ENCODE assay signal across 13 cellular contexts in the genomic region with DNA sequence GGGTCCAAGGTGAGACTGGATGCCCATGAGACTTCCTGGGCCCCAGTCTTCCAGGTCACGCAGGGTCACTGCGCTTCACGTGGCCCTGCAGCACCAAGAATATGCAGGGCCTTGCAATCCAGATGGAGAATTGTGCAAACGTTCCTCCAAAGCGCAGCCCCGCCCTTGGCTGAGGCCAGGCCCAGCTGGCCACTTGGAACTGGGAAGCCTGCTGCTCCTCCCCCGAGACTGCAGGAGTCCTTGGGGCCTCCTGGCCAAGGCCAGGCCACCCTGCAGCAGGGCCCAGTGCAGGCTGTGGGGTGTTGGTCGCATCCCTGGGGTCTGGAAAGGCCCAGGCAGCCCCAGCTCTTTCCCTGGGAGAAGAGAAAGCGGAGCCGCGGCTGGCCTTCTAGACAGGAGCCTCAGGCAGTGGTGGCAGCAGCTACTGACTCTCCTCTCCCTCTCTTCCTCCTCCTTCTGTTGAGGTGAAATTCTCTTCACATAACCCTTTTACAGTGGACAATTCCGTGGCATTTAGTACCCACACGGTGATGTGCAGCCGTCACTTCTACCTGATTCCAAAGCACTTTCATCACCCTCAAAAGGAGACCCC.
DNase-seq lines count a peak whose midpoint lies in the region; ATAC-seq, FAIRE-seq and TF ChIP-seq lines count a peak whose summit lies in the region.
"Had no signal": no experiment of that assay in that cellular context is flagged by ENCODE, and none has a peak within 500 bp of the region (broad histone marks: within the 10 kb centered on the region; RNA-seq: fewer than 3 reads in every experiment).

No MANE protein-coding gene starts in this region.

- CTCF ChIA-PET in SK-N-SH (lab: Yijun Ruan, JAX) (interaction anchor here (0.9 to 19.1 kb wide), 4 partner anchors 11 to 104 kb away, joined by 3 to 279 read pairs (median 12); no protein-coding TSS in a partner anchor), H1 (lab: Charles Lee; ENCODE audit: partially characterized antibody) (interaction anchor here (0.8 to 9.7 kb wide), 5 partner anchors 13 to 170 kb away, joined by 3 to 89 read pairs (median 3); no protein-coding TSS in a partner anchor)

- H3K23me2 ChIP-seq in H1 (ENCODE audit: low read depth, low read length) = no peaks in the 10 kb centered on the region

- no peak for FAIRE-seq in H1 (lab: Jason Lieb, UNC)
- FAIRE-seq: GM12878 had no signal

- H2BK15ac ChIP-seq in H1 (ENCODE audit: low read length) = 0 out of 2 replicates have a peak overlapping the region, but pooled peaks have one; percentile 29

- WGBS in SK-N-SH (ENCODE audit: low lambda C conversion rate) = 97% methylated on average over 6 of the region's 14 CpGs
- WGBS in H1 (ENCODE audit: extremely low coverage in 1 of 2, insufficient coverage in 1 of 2, insufficient read length in 1 of 2, insufficient replicate concordance in 2 of 2, low coverage in 1 of 2, low lambda C conversion rate in 2 of 2, missing lambda C conversion rate in 1 of 2), 2 experiments = 85% methylated on average over 12 of the region's 14 CpGs; no CpG with 5 or more reads in 1 of the 2 experiments

- ATAC-seq in SK-N-SH treated with all-trans-retinoic acid at 6 μM for 48 hours (no peak; the same call in 1 of the 3 replicates), lower lobe of right lung (peak; percentile 81 to 90), GM21576 (IDR thresholded peaks at IDR 0.05; ENCODE audit: unreplicated experiment) (no peak), GM18505 (IDR thresholded peaks at IDR 0.05; ENCODE audit: unreplicated experiment) (no peak)
- ATAC-seq: GM12878, PC-3 had no signal

- H2BK5ac ChIP-seq in H1 (ENCODE audit: low read depth, low read length) = no peak overlapping the region

- H3K4ac ChIP-seq in H1 (replicated peaks; ENCODE audit: insufficient read length, low read depth, low read length) = no peak overlapping the region

- DNase-seq in SK-N-SH (peak; percentile 50), H1 (ENCODE audit: low read depth in 1 of 2, low spot score in 2 of 2) (no peak), lower lobe of right lung (peak; percentile 84), uterus (peak; percentile 43 to 82), coronary artery (ENCODE audit: low spot score) (no peak)
- DNase-seq: activated CD4-positive, alpha-beta T cell treated with anti-CD3 and anti-CD28 coated beads, Interleukin-2, amount 50 U/mL, for 4 hours; H9; PC-3; stimulated activated CD4-positive, alpha-beta T cell treated with anti-CD3 and anti-CD28 coated beads, Interleukin-15, amount 100 ng/mL, for 24 hours had no signal

- intact Hi-C loops in lower lobe of right lung (cut with DNase I) = no loop called here
- intact Hi-C loops in uterus (cut with DNase I; ENCODE audit: low total_unique reads) = no loop called here

- TF ChIP-seq POLR2A in H1 (IDR thresholded peaks at IDR 0.05; ENCODE audit: control extremely low read depth in 1 of 2, low read depth in 2 of 2, low read length in 2 of 2) = no peak
- TF ChIP-seq POLR2A in uterus (IDR thresholded peaks at IDR 0.05) = no peak
- TF ChIP-seq POLR2A in GM18505 (IDR thresholded peaks at IDR 0.05; ENCODE audit: borderline replicate concordance, extremely low read depth, insufficient read depth, insufficient read length) = no peak

- no peak overlapping the region for H3K23ac ChIP-seq in H1 (ENCODE audit: insufficient read length)

- no peak overlapping the region for H4K91ac ChIP-seq in H1 (replicated peaks; ENCODE audit: insufficient read length, low read length)

- TF ChIP-seq RAD21 in SK-N-SH (IDR thresholded peaks at IDR 0.05; ENCODE audit: low read length) (no peak), H1 (IDR thresholded peaks at IDR 0.05 in 1 of 2, conservative IDR thresholded peaks at IDR 0.05 in 1 of 2; ENCODE audit: low read depth in 2 of 2, low read length in 2 of 2) (no peak)

- H3K27me3 ChIP-seq in SK-N-SH (ENCODE audit: insufficient read depth) = no peaks in the 10 kb centered on the region
- no peaks in the 10 kb centered on the region for H3K27me3 ChIP-seq in H1 (replicated peaks in 1 of 4; ENCODE audit: control insufficient read depth in 3 of 4, extremely low read depth in 1 of 4, insufficient read depth in 3 of 4, low read length in 3 of 4)
- no peaks in the 10 kb centered on the region for H3K27me3 ChIP-seq in lower lobe of right lung (ENCODE audit: low read depth)
- no peaks in the 10 kb centered on the region for H3K27me3 ChIP-seq in uterus

- H2BK120ac ChIP-seq in H1 (replicated peaks; ENCODE audit: low read depth, low read length) = no peak overlapping the region

- TF ChIP-seq EP300 in SK-N-SH (IDR thresholded peaks at IDR 0.05; ENCODE audit: borderline replicate concordance in 1 of 2, low read depth in 1 of 2, low read length in 1 of 2) (no peak), H1 (IDR thresholded peaks at IDR 0.05; ENCODE audit: borderline replicate concordance in 1 of 2, low read depth in 2 of 2, low read length in 2 of 2) (no peak)

- no peak overlapping the region for H3K56ac ChIP-seq in H1 (replicated peaks; ENCODE audit: insufficient read length, low read depth, low read length)

- no peak overlapping the region for H2BK12ac ChIP-seq in H1 (ENCODE audit: low read depth, low read length)

- no peak overlapping the region for H3K27ac ChIP-seq in SK-N-SH (ENCODE audit: low read depth in 2 of 2, low read length in 1 of 2)
- H3K27ac ChIP-seq in H1 (ENCODE audit: low read depth, low read length) = no peak overlapping the region
- H3K27ac ChIP-seq in lower lobe of right lung = peak overlapping the region; percentile 57
- H3K27ac ChIP-seq in uterus = peak overlapping the region in 1 of 2 donors; percentile 33
- peak overlapping the region in 1 of 2 donors; percentile 62 for H3K27ac ChIP-seq in coronary artery

- H3K9me2 ChIP-seq in SK-N-SH = no peaks in the 10 kb centered on the region

- H3K79me2 ChIP-seq in SK-N-SH (ENCODE audit: insufficient read depth) (no peaks in the 10 kb centered on the region), H1 (ENCODE audit: control insufficient read depth in 1 of 2, insufficient read depth in 2 of 2, low read length in 2 of 2) (no peaks in the 10 kb centered on the region)

- no peaks in the 10 kb centered on the region for H3F3A ChIP-seq in SK-N-SH (replicated peaks; ENCODE audit: insufficient read depth)

- H4K20me1 ChIP-seq in SK-N-SH (ENCODE audit: insufficient read depth) (no peaks in the 10 kb centered on the region), H1 (replicated peaks in 1 of 2; ENCODE audit: control insufficient read depth in 1 of 2, insufficient read depth in 2 of 2, low read length in 2 of 2) (no peaks in the 10 kb centered on the region)

- no peak overlapping the region for H3K4me3 ChIP-seq in SK-N-SH (ENCODE audit: low read depth in 2 of 2, low read length in 1 of 2)
- H3K4me3 ChIP-seq in H1 (ENCODE audit: extremely low read depth in 1 of 4, insufficient read depth in 2 of 4, low read depth in 3 of 4, low read length in 4 of 4) = no peak overlapping the region
- H3K4me3 ChIP-seq in lower lobe of right lung = no peak overlapping the region
- H3K4me3 ChIP-seq in uterus = no peak overlapping the region
- H3K4me3 ChIP-seq in coronary artery = no peak overlapping the region
- H3K4me3 ChIP-seq: GM12878 had no signal

- no peak overlapping the region for H2AK5ac ChIP-seq in H1 (ENCODE audit: low read depth, low read length)

- no peak overlapping the region for H3K4me2 ChIP-seq in SK-N-SH
- H3K4me2 ChIP-seq in H1 (ENCODE audit: insufficient read depth in 1 of 2, low read depth in 2 of 2, low read length in 2 of 2) = no peak overlapping the region

- H3K4me1 ChIP-seq in SK-N-SH (ENCODE audit: control insufficient read depth in 1 of 2, insufficient read depth in 2 of 2, low read depth in 1 of 2, low read length in 1 of 2) (peaks cover 0 to 14% of the 10 kb centered on the region in 2 experiments; a peak in 1 of 4 replicates), H1 (replicated peaks in 1 of 4; ENCODE audit: control insufficient read depth in 3 of 4, insufficient read depth in 4 of 4, low read length in 3 of 4) (peaks cover 0 to 6% (median 2%) of the 10 kb centered on the region in 4 experiments; a peak in 1 of 7 replicates), lower lobe of right lung (peaks cover 17% of the 10 kb centered on the region), uterus (peaks cover 0 to 4% of the 10 kb centered on the region in 2 donors)

- no peak overlapping the region; the same call in 1 of the 2 replicates for H4K8ac ChIP-seq in H1 (ENCODE audit: extremely low read depth, insufficient read depth, low read length)

- no peak overlapping the region for H3K18ac ChIP-seq in H1 (ENCODE audit: extremely low read depth, low read length)

- H3K9ac ChIP-seq in SK-N-SH = no peak overlapping the region
- no peak overlapping the region for H3K9ac ChIP-seq in H1 (replicated peaks in 1 of 4; ENCODE audit: extremely low read depth in 1 of 4, low read depth in 3 of 4, low read length in 3 of 4)

- H3K79me1 ChIP-seq in H1 (ENCODE audit: low read depth, low read length) = no peaks in the 10 kb centered on the region

- H3K9me3 ChIP-seq in SK-N-SH (no peaks in the 10 kb centered on the region), H1 (ENCODE audit: insufficient read depth in 2 of 2, low read depth in 1 of 2, low read length in 1 of 2) (no peaks in the 10 kb centered on the region), lower lobe of right lung (no peaks in the 10 kb centered on the region), uterus (no peaks in the 10 kb centered on the region)

- no peak overlapping the region for H3K14ac ChIP-seq in H1 (ENCODE audit: insufficient read length)

- POLR2A ChIA-PET in SK-N-SH (lab: Yijun Ruan, JAX) = no interaction called here
- POLR2A ChIA-PET in H1 (lab: Charles Lee; ENCODE audit: partially characterized antibody) = interaction anchor here (0.6 kb wide), 1 partner anchor 20 kb away, joined by 3 read pairs; no protein-coding TSS in a partner anchor

- H2BK20ac ChIP-seq in H1 (ENCODE audit: low read length) = no peak overlapping the region

- H4K5ac ChIP-seq in H1 (ENCODE audit: insufficient read length, low read depth, low read length) = no peak overlapping the region

- TF ChIP-seq CTCF in SK-N-SH (IDR thresholded peaks at IDR 0.05) (no peak), H1 (IDR thresholded peaks at IDR 0.05; ENCODE audit: control extremely low read depth in 1 of 3, insufficient read depth in 1 of 3, low read depth in 1 of 3, low read length in 3 of 3) (no peak), lower lobe of right lung (IDR thresholded peaks at IDR 0.05) (no peak), uterus (IDR thresholded peaks at IDR 0.05) (no peak), coronary artery (IDR thresholded peaks at IDR 0.05) (no peak)

- H3K36me3 ChIP-seq in SK-N-SH (replicated peaks in 1 of 2; ENCODE audit: control insufficient read depth in 1 of 2, insufficient read depth in 2 of 2, low read length in 1 of 2) (no peaks in the 10 kb centered on the region), H1 (ENCODE audit: control insufficient read depth in 2 of 4, insufficient read depth in 4 of 4, low read length in 3 of 4) (no peaks in the 10 kb centered on the region), lower lobe of right lung (no peaks in the 10 kb centered on the region), uterus (no peaks in the 10 kb centered on the region)

- H2AFZ ChIP-seq in SK-N-SH (ENCODE audit: low read depth) = no peak overlapping the region
- H2AFZ ChIP-seq in H1 (ENCODE audit: low read length) = no peak overlapping the region

TF ChIP-seq in H1, 55 proteins besides CTCF, POLR2A, EP300 and RAD21 (continues in another document):
- TF ChIP-seq CHD1 (IDR thresholded peaks at IDR 0.05; ENCODE audit: low read depth, low read length) (no peak), SP1 (IDR thresholded peaks at IDR 0.05; ENCODE audit: low read depth, low read length) (no peak)

Comparison
In these comparisons a context has a peak if more than half of its experiments do, and no peak if none do; other contexts are left out.
1. DNase-seq: peak in SK-N-SH (single experiment), lower lobe of right lung (single experiment) and uterus (2 of 2); none in H1 (0 of 2) and coronary artery (single experiment).
2. ATAC-seq: peak in lower lobe of right lung (2 of 2); none in SK-N-SH treated with all-trans-retinoic acid at 6 μM for 48 hours (single experiment), GM21576 (single experiment) and GM18505 (single experiment).